34 cellular contexts compared by ENCODE assay signal in the genomic region with DNA sequence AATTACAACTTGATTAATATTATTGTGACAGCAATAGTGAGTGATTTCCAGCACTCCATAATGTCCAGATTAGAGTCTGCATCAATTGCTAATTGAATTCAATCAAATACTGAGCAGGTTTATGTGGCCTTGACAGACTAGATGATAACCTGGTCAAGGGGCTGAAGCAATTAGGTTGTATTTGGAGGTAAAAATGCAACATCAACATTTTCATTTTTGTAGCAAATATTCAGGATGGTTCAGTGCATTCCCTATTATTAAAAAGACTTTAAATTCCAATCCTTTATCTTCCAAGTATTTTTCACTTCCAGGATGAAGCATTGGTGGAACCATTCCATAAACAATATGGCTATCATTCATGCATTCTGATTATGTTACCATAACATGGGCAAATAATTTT.
"Had no signal": no experiment of that assay in that cellular context is flagged by ENCODE, and none has a peak within 500 bp of the region (broad histone marks: within the 10 kb centered on the region; RNA-seq: fewer than 3 reads in every experiment).

No MANE protein-coding gene starts in this region.

- DNase-seq: activated effector memory CD4-positive, alpha-beta T cell treated with anti-CD3 and anti-CD28 coated beads, Interleukin-2, amount 50 U/mL, for 16 hours; activated effector memory CD4-positive, alpha-beta T cell treated with Interleukin-2 at 50 U/mL for 16 hours; activated gamma-delta T cell; activated gamma-delta T cell treated with Interleukin-2 at 50 U/mL for 16 hours; activated naive CD4-positive, alpha-beta T cell; activated naive CD4-positive, alpha-beta T cell treated with anti-CD3 and anti-CD28 coated beads for 36 hours; activated naive CD4-positive, alpha-beta T cell treated with anti-CD3 and anti-CD28 coated beads, Interleukin-2, amount 10 ng/mL, durations not matched to agents 7 days and 5 days; activated naive CD4-positive, alpha-beta T cell treated with anti-CD3 and anti-CD28 coated beads, Interleukin-2, amount 50 U/mL, for 16 hours; activated naive CD4-positive, alpha-beta T cell treated with Interleukin-2 at 50 U/mL for 16 hours; activated naive CD8-positive, alpha-beta T cell treated with anti-CD3 and anti-CD28 coated beads for 36 hours; activated naive CD8-positive, alpha-beta T cell treated with anti-CD3 and anti-CD28 coated beads, Interleukin-2, amount 10 ng/mL, durations not matched to agents 7 days and 5 days; activated naive CD8-positive, alpha-beta T cell treated with anti-CD3 and anti-CD28 coated beads, Interleukin-2, amount 50 U/mL, for 24 hours; activated T-cell treated with anti-CD3 and anti-CD28 coated beads, Interleukin-2, amount 50 U/mL, for 1 hour; activated T-cell treated with anti-CD3 and anti-CD28 coated beads, Interleukin-2, amount 50 U/mL, for 24 hours; activated T-cell treated with anti-CD3 and anti-CD28 coated beads, Interleukin-2, amount 50 U/mL, for 4 hours; activated T-cell treated with anti-CD3 and anti-CD28 coated beads, Interleukin-2, amount 50 U/mL, for 48 hours; activated T-cell treated with anti-CD3 and anti-CD28 coated beads, Interleukin-2, amount 50 U/mL, for 72 hours; adrenal gland; amniotic stem cell; amygdala; anterior cingulate cortex; aorta; body of pancreas; brain microvascular endothelial cell; caudate nucleus; central memory CD4-positive, alpha-beta T cell; cerebellar nuclear complex had no signal

- H3K27me3 ChIP-seq: adrenal gland, ascending aorta, body of pancreas, brain microvascular endothelial cell, breast epithelium, cardiac muscle cell had no signal

- H3K27ac ChIP-seq: adrenal gland, ascending aorta, body of pancreas, brain microvascular endothelial cell, breast epithelium, cardiac muscle cell had no signal

- H3K36me3 ChIP-seq: adrenal gland, ascending aorta, brain microvascular endothelial cell, breast epithelium, cardiac muscle cell had no signal

- ATAC-seq: activated naive CD4-positive, alpha-beta T cell treated with anti-CD3 and anti-CD28 coated beads, Interleukin-2, amount 50 U/mL, for 72 hours; activated naive CD8-positive, alpha-beta T cell treated with anti-CD3 and anti-CD28 coated beads, Interleukin-2, amount 50 U/mL, for 24 hours; activated T-cell treated with anti-CD3 and anti-CD28 coated beads, Interleukin-2, amount 50 U/mL, for 4 hours; activated T-cell treated with anti-CD3 and anti-CD28 coated beads, Interleukin-2, amount 50 U/mL, for 72 hours; activated T-helper 17 cell treated with anti-CD3 and anti-CD28 coated beads, Interleukin-2, amount 50 U/mL, for 72 hours; body of pancreas had no signal

- H3K4me1 ChIP-seq: adrenal gland, ascending aorta, body of pancreas, breast epithelium had no signal

- H3K9me3 ChIP-seq: adrenal gland, ascending aorta, body of pancreas had no signal

- H3K4me3 ChIP-seq: adrenal gland, ascending aorta, body of pancreas, breast epithelium, cardiac muscle cell had no signal

- FAIRE-seq: astrocyte, bronchial epithelial cell had no signal
